In genomic region chr15:72608084-72608483, GRCh38 we compare ENCODE assay signal across 9 cellular contexts. TPM values are rescaled to one million over a fixed set of nuclear protein-coding genes. Genes with fewer than 3 reads are reported as not detected.
"Had no signal": no experiment of that assay in that cellular context is flagged by ENCODE, and none has a peak within 500 bp of the region (broad histone marks: within the 10 kb centered on the region; RNA-seq: fewer than 3 reads in every experiment).

No MANE protein-coding gene starts in this region.

RNA-seq across cellular contexts. Expression of gene GOLGA6B, which starts 46.4 kb away (rescaled TPM):
- total RNA-seq: OCI-LY7, Peyer's patch, Right ventricle myocardium inferior, Right ventricle myocardium superior, RPMI7951, SJCRH30, SJSA1, SK-MEL-5 had no signal
- polyA plus RNA-seq: SK-N-SH had no signal
